In genomic region chr4:149113804-149114430, GRCh38 we compare ENCODE assay signal across 16 cellular contexts.
DNase-seq lines count a peak whose midpoint lies in the region; ATAC-seq, FAIRE-seq and TF ChIP-seq lines count a peak whose summit lies in the region.
"Had no signal": no experiment of that assay in that cellular context is flagged by ENCODE, and none has a peak within 500 bp of the region (broad histone marks: within the 10 kb centered on the region; RNA-seq: fewer than 3 reads in every experiment).

No MANE protein-coding gene starts in this region.

- H3K4me1 ChIP-seq in IMR-90 (ENCODE audit: control insufficient read depth, insufficient read depth, low read length) (peaks cover 5% of the 10 kb centered on the region), keratinocyte (ENCODE audit: control insufficient read depth, extremely low read depth, insufficient read depth, low read length) (peaks cover 17% of the 10 kb centered on the region)
- H3K4me1 ChIP-seq: esophagus muscularis mucosa, parathyroid adenoma had no signal

- H3K4me3 ChIP-seq in IMR-90 (ENCODE audit: insufficient read depth, low read depth, low read length) (no peak overlapping the region), astrocyte of the spinal cord (ENCODE audit: low read depth, low read length) (no peak overlapping the region), keratinocyte (ENCODE audit: control insufficient read depth in 2 of 3, extremely low read depth in 1 of 3, insufficient read depth in 2 of 3, low read depth in 1 of 3, low read length in 3 of 3) (no peak overlapping the region), H7 (ENCODE audit: insufficient read depth, low read depth, low read length) (no peak overlapping the region)
- H3K4me3 ChIP-seq: esophagus muscularis mucosa had no signal

- peak overlapping the region; percentile 28; the same call in 1 of the 2 replicates for H3K23ac ChIP-seq in IMR-90 (ENCODE audit: low read depth, low read length)

- no peaks in the 10 kb centered on the region for H3K79me2 ChIP-seq in keratinocyte (ENCODE audit: control insufficient read depth, insufficient read depth, low read length)
- H3K79me2 ChIP-seq: parathyroid adenoma had no signal

- POLR2A ChIA-PET in IMR-90 (lab: Charles Lee; ENCODE audit: unreplicated experiment), result interaction anchor here (0.7 kb wide), 1 partner anchor 50 kb away, joined by 3 read pairs; no protein-coding TSS in a partner anchor

- H3K27me3 ChIP-seq in IMR-90 (ENCODE audit: control insufficient read depth, insufficient read depth, low read length), result no peaks in the 10 kb centered on the region
- no peaks in the 10 kb centered on the region for H3K27me3 ChIP-seq in keratinocyte (ENCODE audit: control insufficient read depth, extremely low read depth, insufficient read depth, low read length)
- no peaks in the 10 kb centered on the region for H3K27me3 ChIP-seq in H7 (ENCODE audit: control insufficient read depth, insufficient read depth, low read length)
- H3K27me3 ChIP-seq: esophagus muscularis mucosa had no signal

- peak overlapping the region; percentile 97 for H2BK20ac ChIP-seq in IMR-90 (ENCODE audit: low read depth, low read length)

- WGBS in IMR-90 (ENCODE audit: extremely low coverage in 2 of 2, insufficient read length in 1 of 2), 2 experiments, result no CpG with 5 or more reads among the region's 1 CpG

- CTCF ChIA-PET in IMR-90 (lab: Yijun Ruan, JAX), result interaction anchor here (0.6 kb wide), 1 partner anchor 47 kb away, joined by 3 read pairs; no protein-coding TSS in a partner anchor

- in situ Hi-C loops in IMR-90 (cut with MboI; ENCODE audit: low sequenced_read_pairs), result no loop called here
- in situ Hi-C loops in astrocyte of the spinal cord (cut with HindIII; ENCODE audit: low sequenced_read_pairs), result no loop called here

- no peak overlapping the region for H3K4me3 Mint-ChIP-seq in activated T-cell treated with anti-CD3 and anti-CD28 coated beads, Interleukin-2, amount 50 U/mL, for 72 hours
- H3K4me3 Mint-ChIP-seq: activated naive CD4-positive, alpha-beta T cell treated with anti-CD3 and anti-CD28 coated beads, Interleukin-2, amount 50 U/mL, for 24 hours; WTC11 had no signal

- H3K9me1 ChIP-seq in IMR-90 (ENCODE audit: insufficient read depth, low read length), result peaks cover 3% of the 10 kb centered on the region; the same call in 1 of the 2 replicates
- no peaks in the 10 kb centered on the region for H3K9me1 ChIP-seq in keratinocyte (ENCODE audit: control insufficient read depth, extremely low read depth, insufficient read depth, low read length)

- peak; percentile 51 for FAIRE-seq in keratinocyte (lab: Jason Lieb, UNC)

- H3K9me3 ChIP-seq in IMR-90 (ENCODE audit: control insufficient read depth, insufficient read depth, low read length) (no peaks in the 10 kb centered on the region), keratinocyte (ENCODE audit: control insufficient read depth, low read depth, low read length) (no peaks in the 10 kb centered on the region)

- no peak for TF ChIP-seq POLR2A in IMR-90 (IDR thresholded peaks at IDR 0.05; ENCODE audit: low read depth, low read length)

- H3K18ac ChIP-seq in IMR-90 (ENCODE audit: low read depth, low read length), result peak overlapping the region; percentile 92; the same call in 1 of the 2 replicates

- H3K14ac ChIP-seq in IMR-90 (replicated peaks; ENCODE audit: low read depth, low read length), result peak overlapping the region; percentile 75

- H3K36me3 Mint-ChIP-seq in activated T-cell treated with anti-CD3 and anti-CD28 coated beads, Interleukin-2, amount 50 U/mL, for 72 hours (ENCODE audit: insufficient read depth in 2 of 2), result no peaks in the 10 kb centered on the region
- H3K36me3 Mint-ChIP-seq: activated naive CD4-positive, alpha-beta T cell treated with anti-CD3 and anti-CD28 coated beads, Interleukin-2, amount 50 U/mL, for 24 hours; WTC11 had no signal

- peak overlapping the region; percentile 40; the same call in 1 of the 2 replicates for H3K56ac ChIP-seq in IMR-90 (ENCODE audit: extremely low read depth, insufficient read depth, low read length)

- no TSS peak for BruUV-seq in IMR-90 (replicated peaks; lab: Mats Ljungman, UMichigan)

- no peak for TF ChIP-seq RAD21 in IMR-90 (IDR thresholded peaks at IDR 0.05; ENCODE audit: low read length)

- intact Hi-C loops in IMR-90 (cut with micrococcal nuclease), result loop anchor here (5.0 kb wide), 1 partner anchor 148 kb away; no protein-coding TSS in a partner anchor

- H3K79me1 ChIP-seq in IMR-90 (ENCODE audit: low read depth in 1 of 2, low read length in 2 of 2), result no peaks in the 10 kb centered on the region; a peak in 1 of 4 replicates

- H2AK9ac ChIP-seq in IMR-90 (replicated peaks; ENCODE audit: low read depth, low read length, poor library complexity), result no peak overlapping the region

- peak overlapping the region; percentile 97 for H2BK120ac ChIP-seq in IMR-90 (ENCODE audit: low read depth, low read length)

- DNase-seq in AG08396 (ENCODE audit: low spot score), result peak; percentile 58
- peak; percentile 87 for DNase-seq in IMR-90
- DNase-seq in astrocyte of the spinal cord (ENCODE audit: low read depth, low spot score), result peak; percentile 82
- no peak for DNase-seq in keratinocyte (ENCODE audit: low read depth, low spot score)
- no peak for DNase-seq in activated T-cell treated with anti-CD3 and anti-CD28 coated beads, Interleukin-2, amount 50 U/mL, for 72 hours
- DNase-seq in H7, result no peak
- DNase-seq in NCI-H2227 (lab: John Stamatoyannopoulos, UW; ENCODE audit: unreplicated experiment), result no peak
- DNase-seq: activated CD8-positive, alpha-beta memory T cell treated with anti-CD3 and anti-CD28 coated beads, Interleukin-2, amount 50 U/mL, for 4 hours; DMS 273 treated with DMSO at 0.1 percent for 48 hours; midbrain; NCI-H345 had no signal

- no peaks in the 10 kb centered on the region for H3K4me1 Mint-ChIP-seq in activated T-cell treated with anti-CD3 and anti-CD28 coated beads, Interleukin-2, amount 50 U/mL, for 72 hours (ENCODE audit: low read depth)
- H3K4me1 Mint-ChIP-seq: activated naive CD4-positive, alpha-beta T cell treated with anti-CD3 and anti-CD28 coated beads, Interleukin-2, amount 50 U/mL, for 24 hours had no signal

- dilution Hi-C loops in IMR-90 (cut with HindIII; ENCODE audit: low sequenced_read_pairs, unreplicated experiment), result no loop called here
- dilution Hi-C loops in keratinocyte (cut with MboI; ENCODE audit: extremely low pct_ligation_motif_present, low sequenced_read_pairs), result no loop called here

- H4K20me1 ChIP-seq in IMR-90 (ENCODE audit: insufficient read depth, low read length) (no peaks in the 10 kb centered on the region), keratinocyte (ENCODE audit: control insufficient read depth, extremely low read depth, insufficient read depth, low read length) (peaks cover 2% of the 10 kb centered on the region)

- no peaks in the 10 kb centered on the region for H3K27me3 Mint-ChIP-seq in activated T-cell treated with anti-CD3 and anti-CD28 coated beads, Interleukin-2, amount 50 U/mL, for 72 hours (ENCODE audit: low read depth)

- peak overlapping the region; percentile 43; the same call in 1 of the 2 replicates for H4K91ac ChIP-seq in IMR-90 (ENCODE audit: insufficient read depth, low read depth, low read length)

- ATAC-seq in IMR-90 (ENCODE audit: low read depth), result peak; percentile 91
- no peak for ATAC-seq in activated T-cell treated with anti-CD3 and anti-CD28 coated beads, Interleukin-2, amount 50 U/mL, for 72 hours (replicated peaks in 1 of 2)
- ATAC-seq in GM21367 (IDR thresholded peaks at IDR 0.05; ENCODE audit: unreplicated experiment), result no peak
- ATAC-seq: WTC11 had no signal

- H3K27ac Mint-ChIP-seq in activated T-cell treated with anti-CD3 and anti-CD28 coated beads, Interleukin-2, amount 50 U/mL, for 72 hours, result no peak overlapping the region
- H3K27ac Mint-ChIP-seq: activated naive CD4-positive, alpha-beta T cell treated with anti-CD3 and anti-CD28 coated beads, Interleukin-2, amount 50 U/mL, for 24 hours; WTC11 had no signal

- peak overlapping the region; percentile 65 for H3K4me2 ChIP-seq in IMR-90 (ENCODE audit: low read depth, low read length)
- no peak overlapping the region for H3K4me2 ChIP-seq in keratinocyte (ENCODE audit: control insufficient read depth, extremely low read depth, insufficient read depth, low read depth, low read length)

- peak overlapping the region; percentile 81 for H2BK5ac ChIP-seq in IMR-90 (ENCODE audit: low read depth, low read length, poor library complexity, severe bottlenecking)

- peak overlapping the region; percentile 65; the same call in 1 of the 2 replicates for H3K4ac ChIP-seq in IMR-90 (ENCODE audit: low read depth, low read length)

- H3K9me3 Mint-ChIP-seq in activated T-cell treated with anti-CD3 and anti-CD28 coated beads, Interleukin-2, amount 50 U/mL, for 72 hours, result no peaks in the 10 kb centered on the region

- peak overlapping the region in 1 of 2 experiments; percentile 93; a peak in 2 of 4 replicates for H4K8ac ChIP-seq in IMR-90 (ENCODE audit: low read depth in 2 of 2, low read length in 2 of 2)

- H4K5ac ChIP-seq in IMR-90 (ENCODE audit: low read depth, low read length), result peak overlapping the region; percentile 64; the same call in 1 of the 2 replicates

- TF ChIP-seq CTCF in IMR-90 (conservative IDR thresholded peaks at IDR 0.05; ENCODE audit: low read depth, low read length), result no peak
- TF ChIP-seq CTCF in astrocyte of the spinal cord (IDR thresholded peaks at IDR 0.05; ENCODE audit: low read depth, low read length), result no peak
- TF ChIP-seq CTCF in keratinocyte (optimal IDR thresholded peaks at IDR 0.05 in 1 of 3, IDR thresholded peaks at IDR 0.05 in 1 of 3, conservative IDR thresholded peaks at IDR 0.05 in 1 of 3; ENCODE audit: extremely low read depth in 1 of 3, insufficient read depth in 2 of 3, low read length in 3 of 3), result no peak

- 0 out of 3 replicates have a peak overlapping the region, but pooled peaks have one; percentile 58 for H2BK15ac ChIP-seq in IMR-90 (ENCODE audit: low read depth, low read length)

- H2AFZ ChIP-seq in IMR-90 (replicated peaks; ENCODE audit: low read length, poor library complexity) (no peak overlapping the region), keratinocyte (ENCODE audit: control insufficient read depth, low read length) (no peak overlapping the region)
- H2AFZ ChIP-seq: parathyroid adenoma had no signal

- H3K27ac ChIP-seq in IMR-90 (ENCODE audit: insufficient read depth, low read length), result no peak overlapping the region
- H3K27ac ChIP-seq in keratinocyte (ENCODE audit: control insufficient read depth, insufficient read depth, low read length), result no peak overlapping the region
- H3K27ac ChIP-seq: esophagus muscularis mucosa, parathyroid adenoma had no signal

- H3K36me3 ChIP-seq in IMR-90 (ENCODE audit: control insufficient read depth, insufficient read depth, low read length) (no peaks in the 10 kb centered on the region), keratinocyte (ENCODE audit: control insufficient read depth in 2 of 2, extremely low read depth in 1 of 2, insufficient read depth in 2 of 2, low read length in 2 of 2) (no peaks in the 10 kb centered on the region), H7 (replicated peaks; ENCODE audit: control insufficient read depth, insufficient read depth, low read length) (no peaks in the 10 kb centered on the region)
- H3K36me3 ChIP-seq: esophagus muscularis mucosa had no signal

- H2AK5ac ChIP-seq in IMR-90 (ENCODE audit: low read depth, low read length), result no peak overlapping the region

- H3K9ac ChIP-seq in IMR-90 (ENCODE audit: low read depth, low read length) (no peak overlapping the region), keratinocyte (ENCODE audit: control insufficient read depth, extremely low read depth, insufficient read depth, low read length) (no peak overlapping the region)
- H3K9ac ChIP-seq: parathyroid adenoma had no signal

Comparison
In these comparisons a context has a peak if more than half of its experiments do, and no peak if none do; other contexts are left out.
1. DNase-seq: peak in AG08396 (single experiment), IMR-90 (single experiment) and astrocyte of the spinal cord (single experiment); none in keratinocyte (single experiment), activated T-cell treated with anti-CD3 and anti-CD28 coated beads, Interleukin-2, amount 50 U/mL, for 72 hours (0 of 2), H7 (single experiment) and NCI-H2227 (single experiment).